9 cellular contexts compared by ENCODE assay signal in genomic region chr17:69223809-69224208, GRCh38. TPM values are rescaled to one million over a fixed set of nuclear protein-coding genes. Genes with fewer than 3 reads are reported as not detected.
DNase-seq lines count a peak whose midpoint lies in the region; ATAC-seq, FAIRE-seq and TF ChIP-seq lines count a peak whose summit lies in the region.
"Had no signal": no experiment of that assay in that cellular context is flagged by ENCODE, and none has a peak within 500 bp of the region (broad histone marks: within the 10 kb centered on the region; RNA-seq: fewer than 3 reads in every experiment).

No MANE protein-coding gene starts in this region.

- H3K4me2 ChIP-seq in HepG2 (ENCODE audit: low read depth, low read length) (peak overlapping the region; percentile 38), Karpas-422 (ENCODE audit: low read depth, low read length, poor library complexity, severe bottlenecking) (no peak overlapping the region)

- H3K4me3 ChIP-seq in HepG2 (replicated peaks in 1 of 3; ENCODE audit: insufficient read depth in 1 of 3, low read depth in 2 of 3, low read length in 3 of 3), result no peak overlapping the region
- no peak overlapping the region for H3K4me3 ChIP-seq in right lobe of liver
- H3K4me3 ChIP-seq in astrocyte of the spinal cord (ENCODE audit: low read depth, low read length), result no peak overlapping the region
- H3K4me3 ChIP-seq in WERI-Rb-1 (ENCODE audit: low read depth, low read length), result no peak overlapping the region
- no peak overlapping the region for H3K4me3 ChIP-seq in upper lobe of left lung
- H3K4me3 ChIP-seq in Karpas-422 (ENCODE audit: low read length), result no peak overlapping the region

- FAIRE-seq in HepG2 (lab: Jason Lieb, UNC), result no peak

- H3K9me3 ChIP-seq in HepG2 (ENCODE audit: low read length) (no peaks in the 10 kb centered on the region), right lobe of liver (no peaks in the 10 kb centered on the region), WERI-Rb-1 (ENCODE audit: severe bottlenecking) (no peaks in the 10 kb centered on the region), upper lobe of left lung (no peaks in the 10 kb centered on the region), Karpas-422 (ENCODE audit: low read length) (no peaks in the 10 kb centered on the region)

- in situ Hi-C loops in HepG2 (cut with HindIII; ENCODE audit: extremely low pct_ligation_motif_present, low pct_unique_long_range_greater_than_20kb) (no loop called here), astrocyte of the spinal cord (cut with HindIII; ENCODE audit: low sequenced_read_pairs) (no loop called here)

- DNase-seq in HepG2 (ENCODE audit: low spot score), result peak; percentile 69
- DNase-seq in right lobe of liver, result no peak
- peak; percentile 73 for DNase-seq in astrocyte of the spinal cord (ENCODE audit: low read depth, low spot score)
- no peak for DNase-seq in WERI-Rb-1
- DNase-seq in central memory CD4-positive, alpha-beta T cell, result no peak
- no peak for DNase-seq in upper lobe of left lung
- DNase-seq in Karpas-422, result no peak
- DNase-seq: stimulated activated CD4-positive, alpha-beta T cell treated with anti-CD3 and anti-CD28 coated beads, Interleukin-4, amount 100 ng/mL, for 4 hours had no signal

- no peaks in the 10 kb centered on the region for H3K79me2 ChIP-seq in HepG2 (ENCODE audit: insufficient read depth, low read length)
- H3K79me2 ChIP-seq in Karpas-422 (ENCODE audit: low read length), result no peaks in the 10 kb centered on the region

- POLR2A ChIA-PET in HepG2 (lab: Yijun Ruan, JAX), result interaction anchor here (0.8 kb wide), 1 partner anchor 396 kb away, joined by 3 read pairs; no protein-coding TSS in a partner anchor

- H3K9ac ChIP-seq in HepG2 (ENCODE audit: insufficient read depth, low read depth, low read length), result no peak overlapping the region
- no peak overlapping the region for H3K9ac ChIP-seq in Karpas-422 (ENCODE audit: low read length)

- peak in 1 of 2 experiments; percentile 47; a peak in 1 of 4 replicates for TF ChIP-seq EP300 in HepG2 (IDR thresholded peaks at IDR 0.05; ENCODE audit: low read depth in 2 of 2, low read length in 2 of 2)
- no peak for TF ChIP-seq EP300 in HepG2 (CRISPR knock-in tag; IDR thresholded peaks at IDR 0.05; ENCODE audit: borderline replicate concordance)
- no peak for TF ChIP-seq EP300 in upper lobe of left lung (IDR thresholded peaks at IDR 0.05)

- peak; percentile 58 for ATAC-seq in HepG2
- no peak for ATAC-seq in right lobe of liver
- peak; percentile 99 for ATAC-seq in HG02938 (IDR thresholded peaks at IDR 0.05; ENCODE audit: unreplicated experiment)
- no peak for ATAC-seq in upper lobe of left lung (ENCODE audit: low FRiP score in 2 of 2)

- no peak overlapping the region for H3K27ac ChIP-seq in HepG2 (ENCODE audit: extremely low read length, insufficient read depth, low read length)
- no peak overlapping the region for H3K27ac ChIP-seq in right lobe of liver
- no peak overlapping the region for H3K27ac ChIP-seq in WERI-Rb-1
- H3K27ac ChIP-seq in upper lobe of left lung, result no peak overlapping the region
- no peak overlapping the region for H3K27ac ChIP-seq in Karpas-422 (ENCODE audit: low read length)

- H3K36me3 ChIP-seq in HepG2 (replicated peaks in 1 of 2; ENCODE audit: control insufficient read depth in 1 of 2, insufficient read depth in 2 of 2, low read length in 2 of 2) (no peaks in the 10 kb centered on the region), right lobe of liver (no peaks in the 10 kb centered on the region), WERI-Rb-1 (no peaks in the 10 kb centered on the region), upper lobe of left lung (no peaks in the 10 kb centered on the region), Karpas-422 (ENCODE audit: insufficient read depth, low read length) (no peaks in the 10 kb centered on the region)

- CTCF ChIA-PET in HepG2 (lab: Yijun Ruan, JAX; ENCODE audit: low intra/inter-chr PET ratio, low total read pairs), result no interaction called here

- H3K9me2 ChIP-seq in Karpas-422 (replicated peaks; ENCODE audit: insufficient read depth, low read length), result no peaks in the 10 kb centered on the region

- WGBS in HepG2 (ENCODE audit: low lambda C conversion rate), result 43% methylated on average over 3 of the region's 3 CpGs
- 84% methylated on average over 3 of the region's 3 CpGs for WGBS in right lobe of liver (ENCODE audit: insufficient coverage, low coverage, low lambda C conversion rate, missing lambda C conversion rate)
- WGBS in upper lobe of left lung, 2 donors, result 80 to 82% methylated on average over 3 of the region's 3 CpGs

- H3K4me1 ChIP-seq in HepG2 (ENCODE audit: insufficient read depth, low read length) (peaks cover 35% of the 10 kb centered on the region), right lobe of liver (peaks cover 0 to 20% (median 0%) of the 10 kb centered on the region in 4 donors), upper lobe of left lung (no peaks in the 10 kb centered on the region), Karpas-422 (ENCODE audit: low read length) (peaks cover 8% of the 10 kb centered on the region)

- no peak for TF ChIP-seq POLR2A in HepG2 (IDR thresholded peaks at IDR 0.05; ENCODE audit: insufficient read depth in 1 of 2, low read depth in 2 of 2, low read length in 2 of 2)
- TF ChIP-seq POLR2A in right lobe of liver (IDR thresholded peaks at IDR 0.05), result no peak
- TF ChIP-seq POLR2A in upper lobe of left lung (IDR thresholded peaks at IDR 0.05), result no peak

- H4K20me1 ChIP-seq in HepG2 (ENCODE audit: insufficient read depth, low read length) (no peaks in the 10 kb centered on the region), Karpas-422 (ENCODE audit: insufficient read depth, low read depth, low read length) (no peaks in the 10 kb centered on the region)

- no peak for TF ChIP-seq RAD21 in HepG2 (CRISPR knock-in tag; IDR thresholded peaks at IDR 0.05)

- TF ChIP-seq CTCF in HepG2 (CRISPR knock-in tag; IDR thresholded peaks at IDR 0.05), result no peak
- TF ChIP-seq CTCF in right lobe of liver (IDR thresholded peaks at IDR 0.05), result no peak
- no peak for TF ChIP-seq CTCF in astrocyte of the spinal cord (IDR thresholded peaks at IDR 0.05; ENCODE audit: low read depth, low read length)
- TF ChIP-seq CTCF in WERI-Rb-1 (IDR thresholded peaks at IDR 0.05; ENCODE audit: low read depth, low read length), result no peak
- no peak for TF ChIP-seq CTCF in upper lobe of left lung (IDR thresholded peaks at IDR 0.05)

- intact Hi-C loops in HepG2 (cut with micrococcal nuclease; ENCODE audit: unreplicated experiment) (loop anchor here (10.0 kb wide), 1 partner anchor 1291 kb away; no protein-coding TSS in a partner anchor), right lobe of liver (cut with DNase I) (no loop called here)

- BruUV-seq in HepG2 (replicated peaks; lab: Mats Ljungman, UMichigan), result no TSS peak

- no peaks in the 10 kb centered on the region for H3K27me3 ChIP-seq in HepG2 (ENCODE audit: control insufficient read depth in 1 of 2, insufficient read depth in 2 of 2, low read length in 2 of 2)
- no peaks in the 10 kb centered on the region for H3K27me3 ChIP-seq in right lobe of liver
- no peaks in the 10 kb centered on the region for H3K27me3 ChIP-seq in WERI-Rb-1 (ENCODE audit: insufficient read depth, low read depth, severe bottlenecking)
- no peaks in the 10 kb centered on the region for H3K27me3 ChIP-seq in upper lobe of left lung
- no peaks in the 10 kb centered on the region for H3K27me3 ChIP-seq in Karpas-422 (ENCODE audit: low read length)

- H2AFZ ChIP-seq in HepG2 (ENCODE audit: low read length) (no peak overlapping the region), Karpas-422 (ENCODE audit: low read length) (no peak overlapping the region)

TF ChIP-seq in HepG2, 621 proteins besides CTCF, POLR2A, EP300 and RAD21 (continues in another document):
- no peak for TF ChIP-seq ATM (IDR thresholded peaks at IDR 0.05; ENCODE audit: borderline replicate concordance)

RNA-seq across cellular contexts. Expression of gene ABCA10, which starts 4.8 kb away (rescaled TPM):
- total RNA-seq in HepG2 (2016; rRNA removed; fragmentation: Illumina TruSeq; extraction: Trizol) (0.02 TPM in 1 of 2 replicates, not detected in the other), right lobe of liver (1 to 10 TPM; 1.7 to 4.0 (median 2.0) TPM), upper lobe of left lung (10 to 100 TPM in 2 of 6 donors, 1 to 10 TPM in 4; 1.8 to 29.3 (median 5.1) TPM)
- 0.09 TPM in 1 of 2 replicates, not detected in the other for total RNA-seq in HepG2 (2016; cell fraction: cytosol; rRNA removed; fragmentation: Illumina TruSeq; extraction: Trizol; ENCODE audit: low read depth)
- 0.17 TPM in 1 of 2 replicates, not detected in the other for total RNA-seq in HepG2 (2016; cell fraction: insoluble cytoplasmic fraction; rRNA removed; fragmentation: Illumina TruSeq; extraction: Trizol)
- 0.28 and 0.53 TPM in 2 replicates for total RNA-seq in HepG2 (2016; cell fraction: membrane; rRNA removed; fragmentation: Illumina TruSeq; extraction: Trizol)
- 0.12 and 0.13 TPM in 2 replicates for total RNA-seq in HepG2 (2016; cell fraction: nucleus; rRNA removed; fragmentation: Illumina TruSeq; extraction: Trizol)
- polyA plus RNA-seq in HepG2 (2011; rRNA removed), result 0.08 and 0.12 TPM in 2 replicates
- not detected in 2 replicates for polyA plus RNA-seq in HepG2 (2011; cell fraction: cytosol; rRNA removed)
- 0.32 and 0.68 TPM in 2 replicates for polyA plus RNA-seq in HepG2 (2011; cell fraction: nucleus; rRNA removed)
- polyA plus RNA-seq in HepG2 (2012), result 0.27 and 0.56 TPM in 2 replicates
- not detected in 2 replicates for polyA plus RNA-seq in HepG2 (2016; cell fraction: cytosol; fragmentation: Illumina TruSeq; extraction: Trizol; ENCODE audit: low read depth)
- polyA plus RNA-seq in HepG2 (2016; cell fraction: insoluble cytoplasmic fraction; fragmentation: Illumina TruSeq; extraction: Trizol; ENCODE audit: low read depth), result not detected in 2 replicates
- polyA plus RNA-seq in HepG2 (2016; cell fraction: membrane; fragmentation: Illumina TruSeq; extraction: Trizol; ENCODE audit: low read depth), result not detected in 2 replicates
- 0.21 and 0.51 TPM in 2 replicates for polyA plus RNA-seq in HepG2 (2016; cell fraction: nucleus; fragmentation: Illumina TruSeq; extraction: Trizol; ENCODE audit: insufficient read depth, low read depth)
- polyA minus RNA-seq in HepG2 (2011; rRNA and poly(A)+ RNA removed; ENCODE audit: low replicate concordance), result 0.14 and 0.19 TPM in 2 replicates
- not detected in 2 replicates for polyA minus RNA-seq in HepG2 (2011; cell fraction: cytosol; rRNA and poly(A)+ RNA removed)
- polyA minus RNA-seq in HepG2 (2011; cell fraction: nucleus; rRNA and poly(A)+ RNA removed), result 1.2 and 1.5 TPM in 2 replicates
- 0.87 and 2.2 TPM in 2 replicates for total RNA-seq in Karpas-422 (2014; rRNA removed; shearing (Covaris generic); ENCODE audit: low replicate concordance)

Comparison
In these comparisons a context has a peak if more than half of its experiments do, and no peak if none do; other contexts are left out.
1. ATAC-seq: peak in HepG2 (single experiment) and HG02938 (single experiment); none in right lobe of liver (0 of 4) and upper lobe of left lung (0 of 2).
2. DNase-seq: peak in HepG2 (single experiment) and astrocyte of the spinal cord (single experiment); none in right lobe of liver (0 of 3), WERI-Rb-1 (single experiment), central memory CD4-positive, alpha-beta T cell (single experiment), upper lobe of left lung (0 of 2) and Karpas-422 (single experiment).